9 cellular contexts compared by ENCODE assay signal in the genomic region with DNA sequence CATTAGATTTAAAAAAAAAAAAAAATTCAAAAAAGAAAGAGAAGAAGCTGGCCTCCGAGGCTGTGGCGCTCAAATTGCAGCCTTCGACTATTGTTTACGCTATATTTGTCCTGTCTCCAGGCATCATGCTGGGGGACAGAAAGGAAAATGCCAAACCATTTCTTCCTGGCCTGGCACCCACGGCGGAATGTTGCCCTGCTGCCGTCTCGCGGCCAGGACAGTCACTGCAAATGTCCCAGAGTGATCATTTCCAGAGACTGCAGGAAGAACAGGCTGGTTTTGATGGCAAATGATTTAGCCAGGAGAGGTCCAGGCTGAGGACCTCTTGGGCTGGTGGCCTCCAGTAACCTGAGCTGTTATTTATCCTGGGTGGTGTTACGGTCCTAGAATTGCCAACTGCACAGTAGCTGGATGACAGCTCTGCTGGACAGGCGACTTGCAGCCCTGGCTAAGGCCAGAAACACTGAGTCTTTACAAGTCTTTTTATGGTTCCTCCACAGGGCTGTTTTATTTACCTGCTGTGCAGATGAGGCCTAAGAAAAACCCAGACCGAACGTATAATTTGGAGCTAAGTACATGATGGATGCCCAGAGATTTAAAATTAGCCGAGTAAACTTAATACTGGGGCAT. TPM values are rescaled to one million over a fixed set of nuclear protein-coding genes. Genes with fewer than 3 reads are reported as not detected.
DNase-seq lines count a peak whose midpoint lies in the region; ATAC-seq and TF ChIP-seq lines count a peak whose summit lies in the region.
"Had no signal": no experiment of that assay in that cellular context is flagged by ENCODE, and none has a peak within 500 bp of the region (broad histone marks: within the 10 kb centered on the region; RNA-seq: fewer than 3 reads in every experiment).

No MANE protein-coding gene starts in this region.

- no peaks in the 10 kb centered on the region for H3F3A ChIP-seq in MM.1S (ENCODE audit: insufficient read depth, low read length)

- no peak overlapping the region for H2AFZ ChIP-seq in MM.1S (ENCODE audit: low read length)

- no peak overlapping the region for H3K4me3 ChIP-seq in adipocyte (ENCODE audit: low read length)
- no peak overlapping the region for H3K4me3 ChIP-seq in MM.1S (ENCODE audit: low read length)

- ATAC-seq in left cardiac atrium (peak; percentile 57 to 81), HG02798 (IDR thresholded peaks at IDR 0.05; ENCODE audit: poor library complexity, unreplicated experiment) (no peak), HG03469 (IDR thresholded peaks at IDR 0.05; ENCODE audit: unreplicated experiment) (no peak)

- H3K9me3 ChIP-seq in adipocyte (ENCODE audit: control insufficient read depth, low read length) (no peaks in the 10 kb centered on the region), MM.1S (replicated peaks; ENCODE audit: insufficient read depth, low read length) (no peaks in the 10 kb centered on the region)

- H3K36me3 ChIP-seq in adipocyte (ENCODE audit: control insufficient read depth, insufficient read depth, low read length, severe bottlenecking), result no peaks in the 10 kb centered on the region
- no peaks in the 10 kb centered on the region for H3K36me3 ChIP-seq in MM.1S (replicated peaks; ENCODE audit: insufficient read depth, low read length)

- no peak overlapping the region for H3K27ac ChIP-seq in MM.1S (ENCODE audit: low read length)

- no peaks in the 10 kb centered on the region for H3K79me2 ChIP-seq in MM.1S (ENCODE audit: low read length)

- no peaks in the 10 kb centered on the region for H3K9me2 ChIP-seq in MM.1S (replicated peaks; ENCODE audit: insufficient read depth, low read length)

- H3K27me3 ChIP-seq in adipocyte (replicated peaks; ENCODE audit: control insufficient read depth, insufficient read depth, low read length) (peaks cover 9% of the 10 kb centered on the region), MM.1S (replicated peaks; ENCODE audit: insufficient read depth, low read length) (no peaks in the 10 kb centered on the region)

- no peaks in the 10 kb centered on the region for H4K20me1 ChIP-seq in MM.1S (ENCODE audit: insufficient read depth, low read length)

- peak; percentile 25 for TF ChIP-seq CTCF in GM13977 (IDR thresholded peaks at IDR 0.05; ENCODE audit: extremely low read depth, insufficient read depth, missing control alignments)
- TF ChIP-seq CTCF in MM.1S (IDR thresholded peaks at IDR 0.05; ENCODE audit: low read length), result no peak

- H3K9ac ChIP-seq in adipocyte (ENCODE audit: low read length), result no peak overlapping the region
- H3K9ac ChIP-seq in MM.1S (ENCODE audit: low read length), result no peak overlapping the region

- intact Hi-C loops in left cardiac atrium (cut with DNase I), result loop anchor here in 1 of 2 donors (10.0 kb wide), 1 partner anchor 79 kb away; no protein-coding TSS in a partner anchor

- DNase-seq in GM13977 (ENCODE audit: low spot score) (no peak), adipocyte (ENCODE audit: low read depth) (peak; percentile 11), left cardiac atrium (peak; percentile 48), retina (peak; percentile 81), MM.1S (no peak), NCI-H1105 (lab: John Stamatoyannopoulos, UW) (no peak)

- in situ Hi-C loops in GM13977 (cut with MboI; ENCODE audit: low pct_unique_long_range_greater_than_20kb, low sequenced_read_pairs, unreplicated experiment), result no loop called here

- H3K4me1 ChIP-seq in adipocyte (ENCODE audit: control insufficient read depth, insufficient read depth, low read length), result peaks cover 5% of the 10 kb centered on the region
- H3K4me1 ChIP-seq in MM.1S (ENCODE audit: low read length), result 0 out of 2 replicates have a peak, but pooled peaks cover 6% of the 10 kb centered on the region

- H3K4me2 ChIP-seq in MM.1S (ENCODE audit: low read depth, low read length), result no peak overlapping the region

RNA-seq across cellular contexts. Expression of gene LRRC38, which starts 30.2 kb away (rescaled TPM):
- 1 to 10 TPM in 1 of 2 donors, under 1 TPM in 1; 0.09 to 4.6 TPM for total RNA-seq in left cardiac atrium
- total RNA-seq: LHCN-M2 had no signal

RNA-seq across cellular contexts. Expression of gene PDPN, which starts 39.6 kb away (rescaled TPM):
- total RNA-seq in left cardiac atrium, result 10 to 100 TPM; 14.3 to 25.8 TPM

Comparison
In these comparisons a context has a peak if more than half of its experiments do, and no peak if none do; other contexts are left out.
1. DNase-seq: peak in adipocyte (single experiment), left cardiac atrium (single experiment) and retina (single experiment); none in GM13977 (single experiment), MM.1S (single experiment) and NCI-H1105 (single experiment).
2. ATAC-seq: peak in left cardiac atrium (2 of 2); none in HG02798 (single experiment) and HG03469 (single experiment).